Comparison of ENCODE assay signal across 8 cellular contexts in the genomic region with DNA sequence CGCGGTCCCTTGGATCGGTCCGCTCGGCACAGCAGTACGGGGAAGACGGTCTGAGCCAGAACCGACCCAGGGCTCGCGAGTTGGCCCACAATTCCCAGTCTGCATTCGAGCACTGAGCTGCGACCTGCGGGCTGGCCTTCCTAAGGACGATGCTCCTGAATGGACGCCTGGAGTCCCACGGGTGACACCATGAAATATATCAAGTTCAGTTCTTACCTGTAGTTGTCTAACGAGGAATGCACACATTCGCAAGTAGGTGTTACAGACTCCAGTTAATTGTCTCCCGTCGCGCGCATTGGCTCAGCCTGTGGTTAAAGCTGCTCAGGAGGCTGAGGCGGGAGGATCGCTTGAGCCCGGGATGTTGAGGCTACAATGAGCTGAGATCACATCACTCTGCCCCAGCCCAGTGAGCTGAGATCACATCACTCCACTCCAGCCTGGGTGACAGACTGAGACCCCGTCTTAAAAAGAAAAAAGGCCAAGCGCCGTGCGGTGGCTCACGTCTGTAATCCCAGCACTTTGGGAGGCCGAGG. TPM values are rescaled to one million over a fixed set of nuclear protein-coding genes. Genes with fewer than 3 reads are reported as not detected.
A peak's percentile ranks its signal among the peaks of the same experiment; 100 is the strongest.
DNase-seq lines count a peak whose midpoint lies in the region; ATAC-seq and TF ChIP-seq lines count a peak whose summit lies in the region.

No MANE protein-coding gene starts in this region.

- H3K4ac ChIP-seq in H9 (ENCODE audit: low read depth, low read length) = no peak overlapping the region

- no peak overlapping the region for H2BK12ac ChIP-seq in H9 (ENCODE audit: insufficient read length, low read depth, low read length)

- H3K36me3 ChIP-seq in WERI-Rb-1 (peaks cover 13% of the 10 kb centered on the region), gastrocnemius medialis (peaks cover 0 to 3% of the 10 kb centered on the region in 2 donors)

- H3K79me1 ChIP-seq in H9 (ENCODE audit: insufficient read depth, low read depth, low read length, poor library complexity, severe bottlenecking) = no peaks in the 10 kb centered on the region

- H3K27ac ChIP-seq in H9 (ENCODE audit: insufficient read length, low read depth, low read length) (no peak overlapping the region), WERI-Rb-1 (peak overlapping the region; percentile 82), foreskin keratinocyte (peak overlapping the region; percentile 93), gastrocnemius medialis (peak overlapping the region; percentile 76 to 92 (median 91))

- no peak overlapping the region for H4K91ac ChIP-seq in H9 (ENCODE audit: insufficient read length, low read depth, low read length)

- no peaks in the 10 kb centered on the region for H4K20me1 ChIP-seq in H9 (ENCODE audit: control insufficient read depth, insufficient read depth, insufficient read length)

- peak overlapping the region; percentile 78 for H3K14ac ChIP-seq in H9 (ENCODE audit: insufficient read depth, low read length)

- no peaks in the 10 kb centered on the region for H3K79me2 ChIP-seq in H9 (ENCODE audit: insufficient read depth, low read length)

- H3K56ac ChIP-seq in H9 (ENCODE audit: insufficient read length, low read depth, low read length) = no peak overlapping the region

- no peak overlapping the region for H4K5ac ChIP-seq in H9 (ENCODE audit: insufficient read length, low read depth, low read length)

- no peak for TF ChIP-seq POLR2A in gastrocnemius medialis (IDR thresholded peaks at IDR 0.05)

- peaks cover 3 to 10% of the 10 kb centered on the region in 2 experiments; a peak in 3 of 4 replicates for H3K4me1 Mint-ChIP-seq in H9

- H4K8ac ChIP-seq in H9 (replicated peaks; ENCODE audit: insufficient read length, low read depth, low read length) = no peak overlapping the region

- ATAC-seq in foreskin keratinocyte (no peak), gastrocnemius medialis (no peak), HG03342 (IDR thresholded peaks at IDR 0.05; ENCODE audit: unreplicated experiment) (no peak), HG03175 (IDR thresholded peaks at IDR 0.05; ENCODE audit: unreplicated experiment) (no peak), HG03196 (IDR thresholded peaks at IDR 0.05; ENCODE audit: unreplicated experiment) (no peak)

- peaks cover 5% of the 10 kb centered on the region for H3K23me2 ChIP-seq in H9 (ENCODE audit: insufficient read length, low read depth, low read length, poor library complexity, severe bottlenecking)

- peak overlapping the region; percentile 81 to 88 for H3K4me3 Mint-ChIP-seq in H9

- no peak overlapping the region for H2BK120ac ChIP-seq in H9 (ENCODE audit: low read depth, low read length, poor library complexity, severe bottlenecking)

- peak overlapping the region in 2 of 3 experiments; percentile 52 to 91; a peak in 3 of 7 replicates for H3K27ac Mint-ChIP-seq in H9

- WGBS in H9 (ENCODE audit: extremely low coverage, insufficient read length, low lambda C conversion rate) = no CpG with 5 or more reads among the region's 31 CpGs

- H3K4me2 ChIP-seq in H9 (ENCODE audit: insufficient read depth, insufficient read length, low read length) = peak overlapping the region; percentile 45

- H3K27me3 Mint-ChIP-seq in H9 (ENCODE audit: low read depth) = peaks cover 10% of the 10 kb centered on the region

- H3T11ph ChIP-seq in H9 (ENCODE audit: low read length) = no peak overlapping the region

- no peak overlapping the region for H3K23ac ChIP-seq in H9 (ENCODE audit: insufficient read length, low read depth, low read length)

- no peak overlapping the region for H2AK5ac ChIP-seq in H9 (ENCODE audit: insufficient read length, low read length)

- H2AFZ ChIP-seq in H9 (ENCODE audit: low read length) = no peak overlapping the region

- no peak overlapping the region for H2BK15ac ChIP-seq in H9 (ENCODE audit: low read depth, low read length)

- H3K27me3 ChIP-seq in H9 (ENCODE audit: insufficient read depth, low read length) (no peaks in the 10 kb centered on the region), WERI-Rb-1 (ENCODE audit: insufficient read depth, low read depth, severe bottlenecking) (no peaks in the 10 kb centered on the region), foreskin keratinocyte (no peaks in the 10 kb centered on the region), gastrocnemius medialis (no peaks in the 10 kb centered on the region)

- H3K4me1 ChIP-seq in H9 (ENCODE audit: insufficient read depth, low read length) (no peaks in the 10 kb centered on the region; the same call in 1 of the 2 replicates), foreskin keratinocyte (no peaks in the 10 kb centered on the region), gastrocnemius medialis (peaks cover 20 to 27% of the 10 kb centered on the region in 2 donors)

- no peak for TF ChIP-seq CTCF in H9 (conservative IDR thresholded peaks at IDR 0.05)
- TF ChIP-seq CTCF in WERI-Rb-1 (IDR thresholded peaks at IDR 0.05; ENCODE audit: low read depth, low read length) = no peak
- TF ChIP-seq CTCF in foreskin keratinocyte (conservative IDR thresholded peaks at IDR 0.05) = no peak
- no peak for TF ChIP-seq CTCF in gastrocnemius medialis (IDR thresholded peaks at IDR 0.05 in 4 of 5, conservative IDR thresholded peaks at IDR 0.05 in 1 of 5)

- H3K9me3 Mint-ChIP-seq in H9 = no peaks in the 10 kb centered on the region

- H3K18ac ChIP-seq in H9 (ENCODE audit: insufficient read length, low read depth, low read length) = peak overlapping the region; percentile 24

- peak overlapping the region; percentile 75 for H3K4me3 ChIP-seq in WERI-Rb-1 (ENCODE audit: low read depth, low read length)
- H3K4me3 ChIP-seq in gastrocnemius medialis = peak overlapping the region; percentile 67 to 77 (median 72)

- DNase-seq in H9 = no peak
- no peak for DNase-seq in WERI-Rb-1
- DNase-seq in foreskin keratinocyte = no peak
- no peak for DNase-seq in gastrocnemius medialis
- DNase-seq in germinal center (ENCODE audit: low spot score) = no peak

- H2BK20ac ChIP-seq in H9 (ENCODE audit: low read depth, low read length, poor library complexity, severe bottlenecking) = no peak overlapping the region

- peak overlapping the region; percentile 50 for H3K9ac ChIP-seq in H9 (ENCODE audit: extremely low read depth, insufficient read length, low read length)

- H3K9me3 ChIP-seq in H9 (ENCODE audit: control insufficient read depth, low read depth, low read length) = no peaks in the 10 kb centered on the region
- no peaks in the 10 kb centered on the region for H3K9me3 ChIP-seq in WERI-Rb-1 (ENCODE audit: severe bottlenecking)
- no peaks in the 10 kb centered on the region for H3K9me3 ChIP-seq in gastrocnemius medialis

- no peak overlapping the region for H2BK5ac ChIP-seq in H9 (ENCODE audit: insufficient read length, low read length)

- in situ Hi-C loops in gastrocnemius medialis (cut with MboI; ENCODE audit: low sequenced_read_pairs in 4 of 4) = no loop called here

- H3K36me3 Mint-ChIP-seq in H9 (ENCODE audit: insufficient read depth in 1 of 3, low read depth in 3 of 3) = peaks cover 25 to 42% (median 25%) of the 10 kb centered on the region in 3 experiments; a peak in 6 of 7 replicates

- intact Hi-C loops in gastrocnemius medialis (cut with DNase I; ENCODE audit: low total_unique reads) = loop anchor here (2.0 to 10.0 kb wide), 3 partner anchors 30 to 536 kb away; a partner anchor contains a TSS

RNA-seq across cellular contexts. Expression of a gene that starts 0.8 kb away (rescaled TPM):
- total RNA-seq in H9 (2021) = 8.4 and 8.7 TPM in 2 replicates
- total RNA-seq in foreskin keratinocyte = 7.2 and 7.5 TPM in 2 replicates
- polyA plus RNA-seq in foreskin keratinocyte = 6.5 and 7.1 TPM in 2 replicates
- total RNA-seq in gastrocnemius medialis = 10 to 100 TPM in 1 of 4 donors, 1 to 10 TPM in 2, under 1 TPM in 1; 0.32 to 10.6 (median 6.0) TPM

RNA-seq across cellular contexts. Expression of a gene that starts 30.9 kb away (rescaled TPM):
- 1.6 and 1.7 TPM in 2 replicates for total RNA-seq in H9 (2021)
- 4.1 and 4.5 TPM in 2 replicates for total RNA-seq in foreskin keratinocyte
- 0.92 and 1.1 TPM in 2 replicates for polyA plus RNA-seq in foreskin keratinocyte
- 10 to 100 TPM in 1 of 4 donors, 1 to 10 TPM in 3; 2.9 to 46.9 (median 4.9) TPM for total RNA-seq in gastrocnemius medialis
